ENCODE assay signal across 28 cellular contexts in genomic region chr2:20211420-20211819, GRCh38. TPM values are rescaled to one million over a fixed set of nuclear protein-coding genes. Genes with fewer than 3 reads are reported as not detected.
DNase-seq lines count a peak whose midpoint lies in the region; ATAC-seq, FAIRE-seq and TF ChIP-seq lines count a peak whose summit lies in the region.
"Had no signal": no experiment of that assay in that cellular context is flagged by ENCODE, and none has a peak within 500 bp of the region (broad histone marks: within the 10 kb centered on the region; RNA-seq: fewer than 3 reads in every experiment).

No MANE protein-coding gene starts in this region.

- no peak overlapping the region for H3K4me3 Mint-ChIP-seq in T-cell
- H3K4me3 Mint-ChIP-seq: activated CD4-positive, alpha-beta T cell treated with anti-CD3 and anti-CD28 coated beads, Interleukin-2, amount 10 ng/mL, durations not matched to agents 24 days and 14 days; activated T-cell treated with anti-CD3 and anti-CD28 coated beads, Interleukin-2, amount 50 U/mL, for 4 hours; GM23338; stimulated activated naive B cell treated with anti-CD40 and anti-IgM and Interleukin-4, amounts not matched to agents 10 μg/mL and 1 μg/mL and 100 μg/mL, for 72 hours had no signal

- CTCF ChIA-PET in T-cell (lab: Charles Lee) = no interaction called here

- intact Hi-C loops in Right ventricle myocardium inferior (cut with DNase I) (no loop called here), Right ventricle myocardium superior (cut with DNase I) (no loop called here)

- H3K4me1 ChIP-seq in keratinocyte (ENCODE audit: control insufficient read depth, extremely low read depth, insufficient read depth, low read length) = peaks cover 99% of the 10 kb centered on the region
- H3K4me1 ChIP-seq in trophoblast cell (ENCODE audit: control insufficient read depth in 1 of 2, insufficient read depth in 2 of 2, low read length in 2 of 2) = peaks cover 21% of the 10 kb centered on the region in 2 experiments
- H3K4me1 ChIP-seq: esophagus muscularis mucosa, gastrocnemius medialis had no signal

- POLR2A ChIA-PET in T-cell (lab: Charles Lee) = no interaction called here

- no peak overlapping the region for H3K18ac ChIP-seq in trophoblast cell (ENCODE audit: low read length)

- H4K91ac ChIP-seq in trophoblast cell (ENCODE audit: low read depth, low read length) = peak overlapping the region; percentile 11

- H3K23ac ChIP-seq in trophoblast cell (ENCODE audit: low read length) = no peak overlapping the region

- H3K27me3 Mint-ChIP-seq in T-cell = peaks cover 0 to 2% of the 10 kb centered on the region in 2 donors
- H3K27me3 Mint-ChIP-seq: activated CD4-positive, alpha-beta T cell treated with anti-CD3 and anti-CD28 coated beads, Interleukin-2, amount 10 ng/mL, durations not matched to agents 24 days and 14 days; stimulated activated naive B cell treated with anti-CD40 and anti-IgM and Interleukin-4, amounts not matched to agents 10 μg/mL and 1 μg/mL and 100 μg/mL, for 72 hours had no signal

- H3K9me1 ChIP-seq in keratinocyte (ENCODE audit: control insufficient read depth, extremely low read depth, insufficient read depth, low read length) = peaks cover 8% of the 10 kb centered on the region

- H3K27ac ChIP-seq in keratinocyte (ENCODE audit: control insufficient read depth, insufficient read depth, low read length) = peak overlapping the region; percentile 96
- H3K27ac ChIP-seq in trophoblast cell (ENCODE audit: low read depth, low read length) = no peak overlapping the region
- H3K27ac ChIP-seq: esophagus muscularis mucosa, gastrocnemius medialis, thoracic aorta had no signal

- H2AFZ ChIP-seq in keratinocyte (ENCODE audit: control insufficient read depth, low read length) = no peak overlapping the region
- no peak overlapping the region for H2AFZ ChIP-seq in trophoblast cell (ENCODE audit: insufficient read depth, low read length, poor library complexity)
- H2AFZ ChIP-seq: GM23338 had no signal

- H3K9me3 ChIP-seq in keratinocyte (ENCODE audit: control insufficient read depth, low read depth, low read length) (no peaks in the 10 kb centered on the region), trophoblast cell (ENCODE audit: insufficient read depth, low read depth, low read length) (no peaks in the 10 kb centered on the region)
- H3K9me3 ChIP-seq: body of pancreas, esophagus muscularis mucosa, gastrocnemius medialis, SK-N-SH, thoracic aorta had no signal

- H3K79me2 ChIP-seq in keratinocyte (ENCODE audit: control insufficient read depth, insufficient read depth, low read length) = peaks cover 98% of the 10 kb centered on the region
- no peaks in the 10 kb centered on the region for H3K79me2 ChIP-seq in trophoblast cell (ENCODE audit: control insufficient read depth, insufficient read depth, low read length, poor library complexity)

- no peak overlapping the region for H4K8ac ChIP-seq in trophoblast cell (ENCODE audit: low read depth, low read length)

- ATAC-seq in Right ventricle myocardium inferior (no peak), Right ventricle myocardium superior (ENCODE audit: poor library complexity) (no peak), T-cell (replicated peaks in 1 of 4) (no peak), HG02588 (IDR thresholded peaks at IDR 0.05; ENCODE audit: unreplicated experiment) (no peak)
- ATAC-seq: activated T-cell treated with anti-CD3 and anti-CD28 coated beads, Interleukin-2, amount 50 U/mL, for 4 hours; body of pancreas; gastrocnemius medialis; GM23338; left ventricle myocardium superior; stimulated activated naive B cell treated with anti-CD40 and anti-IgM and Interleukin-4, amounts not matched to agents 10 μg/mL and 1 μg/mL and 100 μg/mL, for 72 hours had no signal

- H3K36me3 ChIP-seq in keratinocyte (ENCODE audit: control insufficient read depth in 2 of 2, extremely low read depth in 1 of 2, insufficient read depth in 2 of 2, low read length in 2 of 2) (peaks cover 30 to 75% of the 10 kb centered on the region in 2 experiments), trophoblast cell (ENCODE audit: control insufficient read depth in 1 of 2, insufficient read depth in 2 of 2, low read length in 2 of 2) (peaks cover 1 to 8% of the 10 kb centered on the region in 2 experiments)
- H3K36me3 ChIP-seq: esophagus muscularis mucosa, gastrocnemius medialis, thoracic aorta had no signal

- H3K27ac Mint-ChIP-seq in T-cell = no peak overlapping the region
- H3K27ac Mint-ChIP-seq: activated CD4-positive, alpha-beta T cell treated with anti-CD3 and anti-CD28 coated beads, Interleukin-2, amount 10 ng/mL, durations not matched to agents 24 days and 14 days; GM23338; stimulated activated naive B cell treated with anti-CD40 and anti-IgM and Interleukin-4, amounts not matched to agents 10 μg/mL and 1 μg/mL and 100 μg/mL, for 72 hours had no signal

- WGBS in trophoblast cell (ENCODE audit: extremely low coverage, insufficient coverage, insufficient read length) = no CpG with 5 or more reads among the region's 12 CpGs

- H3K14ac ChIP-seq in trophoblast cell (ENCODE audit: low read length) = no peak overlapping the region

- H3K9ac ChIP-seq in keratinocyte (ENCODE audit: control insufficient read depth, extremely low read depth, insufficient read depth, low read length) (peak overlapping the region; percentile 96), trophoblast cell (ENCODE audit: low read length) (no peak overlapping the region)
- H3K9ac ChIP-seq: SK-N-SH had no signal

- no peak for TF ChIP-seq CTCF in keratinocyte (optimal IDR thresholded peaks at IDR 0.05 in 1 of 3, IDR thresholded peaks at IDR 0.05 in 1 of 3, conservative IDR thresholded peaks at IDR 0.05 in 1 of 3; ENCODE audit: extremely low read depth in 1 of 3, insufficient read depth in 2 of 3, low read length in 3 of 3)

- peak overlapping the region; percentile 2 for H2BK12ac ChIP-seq in trophoblast cell (ENCODE audit: low read length)

- H3K4me2 ChIP-seq in keratinocyte (ENCODE audit: control insufficient read depth, extremely low read depth, insufficient read depth, low read depth, low read length) = peak overlapping the region; percentile 92
- H3K4me2 ChIP-seq in trophoblast cell (ENCODE audit: low read length) = no peak overlapping the region
- H3K4me2 ChIP-seq: GM23338, SK-N-SH had no signal

- peaks cover 19% of the 10 kb centered on the region for H3K79me1 ChIP-seq in trophoblast cell (ENCODE audit: low read length)

- peaks cover 23% of the 10 kb centered on the region for H4K20me1 ChIP-seq in keratinocyte (ENCODE audit: control insufficient read depth, extremely low read depth, insufficient read depth, low read length)

- H2BK5ac ChIP-seq in trophoblast cell (ENCODE audit: low read depth, low read length, poor library complexity) = no peak overlapping the region

- no peak overlapping the region for H4K12ac ChIP-seq in trophoblast cell (ENCODE audit: low read depth, low read length)

- H3K9me3 Mint-ChIP-seq in T-cell = no peaks in the 10 kb centered on the region
- H3K9me3 Mint-ChIP-seq: activated CD4-positive, alpha-beta T cell treated with anti-CD3 and anti-CD28 coated beads, Interleukin-2, amount 10 ng/mL, durations not matched to agents 24 days and 14 days; activated T-cell treated with anti-CD3 and anti-CD28 coated beads, Interleukin-2, amount 50 U/mL, for 4 hours; GM23338; stimulated activated naive B cell treated with anti-CD40 and anti-IgM and Interleukin-4, amounts not matched to agents 10 μg/mL and 1 μg/mL and 100 μg/mL, for 72 hours had no signal

- peak; percentile 55 for DNase-seq in Right ventricle myocardium inferior (ENCODE audit: missing footprints)
- no peak for DNase-seq in Right ventricle myocardium superior
- DNase-seq in keratinocyte (ENCODE audit: low read depth, low spot score) = no peak
- no peak for DNase-seq in trophoblast cell
- no peak for DNase-seq in T-cell
- DNase-seq in NCI-H446 (lab: John Stamatoyannopoulos, UW) = no peak
- DNase-seq in ecto neural progenitor cell (ENCODE audit: low spot score) = no peak
- DNase-seq: 8988T; activated CD4-positive, alpha-beta T cell treated with anti-CD3 and anti-CD28 coated beads, Interleukin-2, amount 10 ng/mL, durations not matched to agents 24 days and 14 days; activated T-cell treated with anti-CD3 and anti-CD28 coated beads, Interleukin-2, amount 50 U/mL, for 4 hours; AML-193; body of pancreas; DMS53; effector CD8-positive, alpha-beta T cell; gastrocnemius medialis; GDM1; hypothalamus; left ventricle myocardium superior; NCI-H1092; NCI-H187 treated with DMSO at 0.1 percent for 48 hours; NCI-H526 treated with DMSO at 0.1 percent for 48 hours; SK-N-SH; stimulated activated CD4-positive, alpha-beta T cell treated with anti-CD3 and anti-CD28 coated beads, Interleukin-4, amount 100 ng/mL, for 24 hours; stimulated activated naive B cell treated with anti-CD40 and anti-IgM and Interleukin-4, amounts not matched to agents 10 μg/mL and 1 μg/mL and 100 μg/mL, for 72 hours had no signal

- no peak overlapping the region for H3K4me3 ChIP-seq in keratinocyte (ENCODE audit: control insufficient read depth in 2 of 3, extremely low read depth in 1 of 3, insufficient read depth in 2 of 3, low read depth in 1 of 3, low read length in 3 of 3)
- no peak overlapping the region for H3K4me3 ChIP-seq in trophoblast cell (ENCODE audit: low read depth, low read length)
- H3K4me3 ChIP-seq: body of pancreas, esophagus muscularis mucosa, gastrocnemius medialis, GM23338, thoracic aorta had no signal

- H2AK5ac ChIP-seq in trophoblast cell (ENCODE audit: low read length) = no peak overlapping the region

- no peaks in the 10 kb centered on the region for H3K4me1 Mint-ChIP-seq in T-cell
- H3K4me1 Mint-ChIP-seq: activated CD4-positive, alpha-beta T cell treated with anti-CD3 and anti-CD28 coated beads, Interleukin-2, amount 10 ng/mL, durations not matched to agents 24 days and 14 days had no signal

- H2BK120ac ChIP-seq in trophoblast cell (ENCODE audit: insufficient read depth, low read length, poor library complexity) = no peak overlapping the region

- dilution Hi-C loops in keratinocyte (cut with MboI; ENCODE audit: extremely low pct_ligation_motif_present, low sequenced_read_pairs) = no loop called here

- H3K27me3 ChIP-seq in keratinocyte (ENCODE audit: control insufficient read depth, extremely low read depth, insufficient read depth, low read length) = no peaks in the 10 kb centered on the region
- peaks cover 2% of the 10 kb centered on the region for H3K27me3 ChIP-seq in trophoblast cell (ENCODE audit: insufficient read depth, low read length)
- H3K27me3 ChIP-seq: body of pancreas, esophagus muscularis mucosa, gastrocnemius medialis had no signal

- no peak for FAIRE-seq in keratinocyte (lab: Jason Lieb, UNC)

- no peak overlapping the region for H3K4ac ChIP-seq in trophoblast cell (ENCODE audit: low read depth, low read length)

- H3K36me3 Mint-ChIP-seq in T-cell = no peaks in the 10 kb centered on the region
- H3K36me3 Mint-ChIP-seq: stimulated activated naive B cell treated with anti-CD40 and anti-IgM and Interleukin-4, amounts not matched to agents 10 μg/mL and 1 μg/mL and 100 μg/mL, for 72 hours had no signal

RNA-seq across cellular contexts. Expression of gene SDC1, which starts 13.5 kb away (rescaled TPM):
- 0.68 TPM for total RNA-seq in Right ventricle myocardium inferior
- total RNA-seq in Right ventricle myocardium superior = 0.11 TPM
- 696 to 1,073 TPM (median 1,057 TPM) in 3 replicates for polyA plus RNA-seq in keratinocyte
- 577 TPM for polyA plus RNA-seq in keratinocyte (2011; ENCODE audit: low read depth)
- 226 and 414 TPM in 2 replicates for polyA plus RNA-seq in keratinocyte (2011; cell fraction: cytosol; rRNA removed)
- polyA plus RNA-seq in keratinocyte (2011; cell fraction: nucleus; rRNA removed) = 1,167 and 1,399 TPM in 2 replicates
- polyA plus RNA-seq in keratinocyte (2012; ENCODE audit: low replicate concordance) = 758 and 1,072 TPM in 2 replicates
- polyA minus RNA-seq in keratinocyte = 474 to 810 TPM (median 579 TPM) in 3 replicates
- polyA minus RNA-seq in keratinocyte (2011; cell fraction: cytosol; rRNA and poly(A)+ RNA removed) = 947 TPM
- polyA minus RNA-seq in keratinocyte (2011; cell fraction: nucleus; rRNA and poly(A)+ RNA removed) = 1,336 and 1,444 TPM in 2 replicates
- polyA plus RNA-seq in trophoblast cell (2013) = 402 and 444 TPM in 2 replicates
- total RNA-seq in T-cell = 1 to 10 TPM in 1 of 5 donors, under 1 TPM in 2, not detected in 2; 0.82 to 1.2 (median 0.99) TPM
